Comparison of ENCODE assay signal across 20 cellular contexts in genomic region chr3:57890874-57891273, GRCh38.
DNase-seq lines count a peak whose midpoint lies in the region; ATAC-seq and TF ChIP-seq lines count a peak whose summit lies in the region.
"Had no signal": no experiment of that assay in that cellular context is flagged by ENCODE, and none has a peak within 500 bp of the region (broad histone marks: within the 10 kb centered on the region; RNA-seq: fewer than 3 reads in every experiment).

No MANE protein-coding gene starts in this region.

- peak overlapping the region; percentile 82 for H3K27ac Mint-ChIP-seq in chondrocyte (ENCODE audit: unreplicated experiment)
- H3K27ac Mint-ChIP-seq in GM23338 = no peak overlapping the region
- H3K27ac Mint-ChIP-seq: activated naive CD4-positive, alpha-beta T cell treated with anti-CD3 and anti-CD28 coated beads, Interleukin-2, amount 10 ng/mL, durations not matched to agents 7 days and 5 days; brain; T-cell had no signal

- no peak overlapping the region for H2AFZ ChIP-seq in GM23338

- H3K4me1 ChIP-seq in skeletal muscle tissue (ENCODE audit: control insufficient read depth in 3 of 3, insufficient read depth in 3 of 3, low read length in 3 of 3) = peaks cover 4 to 6% (median 5%) of the 10 kb centered on the region in 3 donors
- no peaks in the 10 kb centered on the region for H3K4me1 ChIP-seq in GM23338 (ENCODE audit: insufficient read depth)

- intact Hi-C loops in left ventricle myocardium superior (cut with micrococcal nuclease) = no loop called here

- H3K4me1 Mint-ChIP-seq in chondrocyte (ENCODE audit: low read depth) (peaks cover 47% of the 10 kb centered on the region), GM23338 (no peaks in the 10 kb centered on the region)
- H3K4me1 Mint-ChIP-seq: activated naive CD4-positive, alpha-beta T cell treated with anti-CD3 and anti-CD28 coated beads, Interleukin-2, amount 10 ng/mL, durations not matched to agents 7 days and 5 days; neural crest cell; T-cell had no signal

- H3K36me3 ChIP-seq in skeletal muscle tissue (ENCODE audit: control insufficient read depth in 3 of 3, insufficient read depth in 3 of 3, low read length in 3 of 3) (peaks cover 0 to 6% (median 4%) of the 10 kb centered on the region in 3 donors), GM23338 (ENCODE audit: insufficient read depth) (no peaks in the 10 kb centered on the region)

- H4K20me1 ChIP-seq in GM23338 (replicated peaks; ENCODE audit: insufficient read depth) = no peaks in the 10 kb centered on the region

- H3K79me2 ChIP-seq in GM23338 (replicated peaks; ENCODE audit: insufficient read depth) = no peaks in the 10 kb centered on the region

- no peaks in the 10 kb centered on the region for H3K9me2 ChIP-seq in GM23338 (ENCODE audit: insufficient read depth)

- H3K27me3 ChIP-seq in skeletal muscle tissue (ENCODE audit: control insufficient read depth in 3 of 3, insufficient read depth in 3 of 3, low read length in 3 of 3) (no peaks in the 10 kb centered on the region), GM23338 (ENCODE audit: insufficient read depth) (no peaks in the 10 kb centered on the region)
- H3K27me3 ChIP-seq: vagina had no signal

- peak; percentile 78 for ATAC-seq in left ventricle myocardium superior
- ATAC-seq in GM21576 (IDR thresholded peaks at IDR 0.05; ENCODE audit: unreplicated experiment) = no peak
- no peak for ATAC-seq in GM23338
- ATAC-seq: stimulated activated naive CD8-positive, alpha-beta T cell treated with anti-CD3 and anti-CD28 coated beads, Interleukin-15, Interleukin-2, amounts not matched to agents 100 U/mL and 50 U/mL, for 24 hours; T-cell had no signal

- H3K9me3 Mint-ChIP-seq in chondrocyte (ENCODE audit: low read depth) (no peaks in the 10 kb centered on the region), GM23338 (no peaks in the 10 kb centered on the region)
- H3K9me3 Mint-ChIP-seq: activated naive CD4-positive, alpha-beta T cell treated with anti-CD3 and anti-CD28 coated beads, Interleukin-2, amount 10 ng/mL, durations not matched to agents 7 days and 5 days; brain; neural crest cell; T-cell had no signal

- H3K27me3 Mint-ChIP-seq in chondrocyte (ENCODE audit: low read depth) (no peaks in the 10 kb centered on the region), GM23338 (ENCODE audit: insufficient read depth, low read depth, poor library complexity) (no peaks in the 10 kb centered on the region)
- H3K27me3 Mint-ChIP-seq: activated naive CD4-positive, alpha-beta T cell treated with anti-CD3 and anti-CD28 coated beads, Interleukin-2, amount 10 ng/mL, durations not matched to agents 7 days and 5 days; brain; T-cell had no signal

- H3K27ac ChIP-seq in skeletal muscle tissue (ENCODE audit: low read depth, low read length) (peak overlapping the region; percentile 90), GM23338 (ENCODE audit: low read depth) (no peak overlapping the region)

- H3K36me3 Mint-ChIP-seq in chondrocyte (ENCODE audit: low read depth) (peaks cover 9% of the 10 kb centered on the region), GM23338 (ENCODE audit: low read depth) (peaks cover 10% of the 10 kb centered on the region)

- H3K9ac ChIP-seq in skeletal muscle tissue (ENCODE audit: low read depth in 1 of 3, low read length in 3 of 3) = peak overlapping the region; percentile 79 to 82 (median 81)

- H3K4me3 ChIP-seq in skeletal muscle tissue (ENCODE audit: low read length in 3 of 3) = peak overlapping the region; percentile 54 to 65 (median 56)
- H3K4me3 ChIP-seq in GM23338 = no peak overlapping the region

- DNase-seq in GM03348 (ENCODE audit: low spot score) = peak; percentile 5
- DNase-seq in chondrocyte (ENCODE audit: low spot score) = no peak
- DNase-seq in left ventricle myocardium superior = no peak
- no peak for DNase-seq in activated T-cell treated with anti-CD3 and anti-CD28 coated beads, Interleukin-2, amount 50 U/mL, for 48 hours
- DNase-seq in hippocampal formation (lab: John Stamatoyannopoulos, UW) = no peak
- no peak for DNase-seq in GM23338 (ENCODE audit: low spot score)
- DNase-seq: activated naive CD4-positive, alpha-beta T cell treated with anti-CD3 and anti-CD28 coated beads, Interleukin-2, amount 10 ng/mL, durations not matched to agents 7 days and 5 days; KBM-7; kidney glomerular epithelial cell; NCI-H1092 treated with DMSO at 0.1 percent for 48 hours; NCI-H2081 treated with DMSO at 0.1 percent for 48 hours; NCI-H510A; retina; stimulated activated naive CD8-positive, alpha-beta T cell treated with anti-CD3 and anti-CD28 coated beads, Interleukin-15, Interleukin-2, amounts not matched to agents 100 U/mL and 50 U/mL, for 24 hours; T-cell had no signal

- peak overlapping the region; percentile 68 for H3K4me3 Mint-ChIP-seq in chondrocyte (ENCODE audit: unreplicated experiment)
- H3K4me3 Mint-ChIP-seq in GM23338 = no peak overlapping the region
- H3K4me3 Mint-ChIP-seq: activated naive CD4-positive, alpha-beta T cell treated with anti-CD3 and anti-CD28 coated beads, Interleukin-2, amount 10 ng/mL, durations not matched to agents 7 days and 5 days; brain; neural crest cell; T-cell had no signal

- TF ChIP-seq CTCF in chondrocyte (IDR thresholded peaks at IDR 0.05) (no peak), GM23338 (conservative IDR thresholded peaks at IDR 0.05; ENCODE audit: low read depth in 2 of 2) (no peak)

- H3F3A ChIP-seq in GM23338 (replicated peaks; ENCODE audit: low read depth) = no peaks in the 10 kb centered on the region

- H3K9me3 ChIP-seq in skeletal muscle tissue (ENCODE audit: control insufficient read depth in 3 of 3, low read length in 3 of 3) = no peaks in the 10 kb centered on the region
- H3K9me3 ChIP-seq: vagina had no signal

- no peak overlapping the region for H3K4me2 ChIP-seq in GM23338

TF ChIP-seq in GM23338, 12 proteins besides CTCF, POLR2A, EP300 and RAD21 (continues in another document):
- no peak for TF ChIP-seq ETS1 (IDR thresholded peaks at IDR 0.05)
- no peak for TF ChIP-seq ZNF462 (CRISPR knock-in tag; IDR thresholded peaks at IDR 0.05)
